In genomic region chr10:101227765-101228681, GRCh38 we compare ENCODE assay signal across 10 cellular contexts. TPM values are rescaled to one million over a fixed set of nuclear protein-coding genes. Genes with fewer than 3 reads are reported as not detected.
DNase-seq lines count a peak whose midpoint lies in the region; ATAC-seq and TF ChIP-seq lines count a peak whose summit lies in the region.
"Had no signal": no experiment of that assay in that cellular context is flagged by ENCODE, and none has a peak within 500 bp of the region (broad histone marks: within the 10 kb centered on the region; RNA-seq: fewer than 3 reads in every experiment).

No MANE protein-coding gene starts in this region.

- no peak for DNase-seq in stimulated activated naive CD8-positive, alpha-beta T cell treated with anti-CD3 and anti-CD28 coated beads, Interleukin-15, Interleukin-2, amounts not matched to agents 100 U/mL and 50 U/mL, for 24 hours
- DNase-seq in activated T-cell treated with anti-CD3 and anti-CD28 coated beads, Interleukin-2, amount 50 U/mL, for 48 hours = peak; percentile 40 to 53
- DNase-seq in memory B cell (ENCODE audit: low spot score in 2 of 2) = no peak
- DNase-seq in HEK293T (ENCODE audit: extremely low spot score) = no peak
- no peak for DNase-seq in SK-N-DZ (ENCODE audit: low spot score)
- DNase-seq: NCI-H2107; stimulated activated CD8-positive, alpha-beta memory T cell treated with anti-CD3 and anti-CD28 coated beads, Interleukin-4, amount 100 ng/mL, for 48 hours had no signal

- CTCF ChIA-PET in HEK293T (lab: Yijun Ruan, JAX) = interaction anchor here (1.0 kb wide), 1 partner anchor 14 kb away, joined by 3 read pairs; no protein-coding TSS in a partner anchor

- ATAC-seq in stimulated activated naive CD8-positive, alpha-beta T cell treated with anti-CD3 and anti-CD28 coated beads, Interleukin-15, Interleukin-2, amounts not matched to agents 100 U/mL and 50 U/mL, for 24 hours = no peak
- no peak for ATAC-seq in memory B cell (ENCODE audit: low read depth)
- no peak for ATAC-seq in HG03457 (IDR thresholded peaks at IDR 0.05; ENCODE audit: unreplicated experiment)
- no peak for ATAC-seq in GM18868 (IDR thresholded peaks at IDR 0.05; ENCODE audit: unreplicated experiment)

- peaks cover 76% of the 10 kb centered on the region for H3K27me3 Mint-ChIP-seq in stimulated activated naive CD8-positive, alpha-beta T cell treated with anti-CD3 and anti-CD28 coated beads, Interleukin-15, Interleukin-2, amounts not matched to agents 100 ng/mL and 50 ng/mL, for 24 hours
- peaks cover 44% of the 10 kb centered on the region for H3K27me3 Mint-ChIP-seq in memory B cell

- H3K9me3 Mint-ChIP-seq in stimulated activated naive CD8-positive, alpha-beta T cell treated with anti-CD3 and anti-CD28 coated beads, Interleukin-15, Interleukin-2, amounts not matched to agents 100 ng/mL and 50 ng/mL, for 24 hours = no peaks in the 10 kb centered on the region
- peaks cover 6% of the 10 kb centered on the region for H3K9me3 Mint-ChIP-seq in memory B cell

- H3K27ac Mint-ChIP-seq in stimulated activated naive CD8-positive, alpha-beta T cell treated with anti-CD3 and anti-CD28 coated beads, Interleukin-15, Interleukin-2, amounts not matched to agents 100 ng/mL and 50 ng/mL, for 24 hours = no peak overlapping the region
- peak overlapping the region; percentile 35 for H3K27ac Mint-ChIP-seq in memory B cell

- H3K36me3 Mint-ChIP-seq in stimulated activated naive CD8-positive, alpha-beta T cell treated with anti-CD3 and anti-CD28 coated beads, Interleukin-15, Interleukin-2, amounts not matched to agents 100 ng/mL and 50 ng/mL, for 24 hours (ENCODE audit: low read depth) = no peaks in the 10 kb centered on the region
- H3K36me3 Mint-ChIP-seq in memory B cell = peaks cover 5% of the 10 kb centered on the region

- H3K4me1 Mint-ChIP-seq in stimulated activated naive CD8-positive, alpha-beta T cell treated with anti-CD3 and anti-CD28 coated beads, Interleukin-15, Interleukin-2, amounts not matched to agents 100 ng/mL and 50 ng/mL, for 24 hours (ENCODE audit: low read depth) = peaks cover 41% of the 10 kb centered on the region
- peaks cover 19% of the 10 kb centered on the region for H3K4me1 Mint-ChIP-seq in memory B cell

- POLR2A ChIA-PET in HEK293T (lab: Yijun Ruan, JAX) = no interaction called here

- peak overlapping the region; percentile 61 for H3K4me3 Mint-ChIP-seq in stimulated activated naive CD8-positive, alpha-beta T cell treated with anti-CD3 and anti-CD28 coated beads, Interleukin-15, Interleukin-2, amounts not matched to agents 100 ng/mL and 50 ng/mL, for 24 hours
- H3K4me3 Mint-ChIP-seq in memory B cell = peak overlapping the region; percentile 8

TF ChIP-seq in HEK293T, 16 proteins besides CTCF, POLR2A, EP300 and RAD21:
- no peak for TF ChIP-seq FOXA1 (IDR thresholded peaks at IDR 0.05)
- TF ChIP-seq HDGF (IDR thresholded peaks at IDR 0.05; ENCODE audit: borderline replicate concordance) = no peak
- TF ChIP-seq LEF1 (IDR thresholded peaks at IDR 0.05; ENCODE audit: borderline replicate concordance) = no peak
- TF ChIP-seq BHLHE40 (IDR thresholded peaks at IDR 0.05; ENCODE audit: borderline replicate concordance) = no peak
- TF ChIP-seq PKNOX1 (IDR thresholded peaks at IDR 0.05) = no peak
- no peak for TF ChIP-seq ELF4 (IDR thresholded peaks at IDR 0.05)
- no peak for TF ChIP-seq FOXK2 (IDR thresholded peaks at IDR 0.05)
- no peak for TF ChIP-seq ARNT (IDR thresholded peaks at IDR 0.05)
- TF ChIP-seq FOXM1 (IDR thresholded peaks at IDR 0.05; ENCODE audit: borderline replicate concordance) = no peak
- no peak for TF ChIP-seq SP1 (IDR thresholded peaks at IDR 0.05)
- no peak for TF ChIP-seq TARDBP (IDR thresholded peaks at IDR 0.05)
- no peak for TF ChIP-seq ZNF384 (IDR thresholded peaks at IDR 0.05)
- TF ChIP-seq CTBP1 (IDR thresholded peaks at IDR 0.05; ENCODE audit: borderline replicate concordance) = no peak
- no peak for TF ChIP-seq NFRKB (IDR thresholded peaks at IDR 0.05)
- TF ChIP-seq SUZ12 (IDR thresholded peaks at IDR 0.05) = no peak
- no peak for TF ChIP-seq L3MBTL2 (conservative IDR thresholded peaks at IDR 0.05)

RNA-seq across cellular contexts. Expression of gene LBX1, which starts 1.2 kb away (rescaled TPM):
- polyA plus RNA-seq in SK-N-DZ (2014; cell fraction: cytosol; rRNA removed) = not detected in 2 replicates
- polyA plus RNA-seq in SK-N-DZ (2014; cell fraction: nucleus; rRNA removed) = not detected in 2 replicates

Comparison
In these comparisons a context has a peak if more than half of its experiments do, and no peak if none do; other contexts are left out.
1. DNase-seq: peak in activated T-cell treated with anti-CD3 and anti-CD28 coated beads, Interleukin-2, amount 50 U/mL, for 48 hours (2 of 2); none in stimulated activated naive CD8-positive, alpha-beta T cell treated with anti-CD3 and anti-CD28 coated beads, Interleukin-15, Interleukin-2, amounts not matched to agents 100 U/mL and 50 U/mL, for 24 hours (single experiment), memory B cell (0 of 2), HEK293T (single experiment) and SK-N-DZ (single experiment).